In the genomic region with DNA sequence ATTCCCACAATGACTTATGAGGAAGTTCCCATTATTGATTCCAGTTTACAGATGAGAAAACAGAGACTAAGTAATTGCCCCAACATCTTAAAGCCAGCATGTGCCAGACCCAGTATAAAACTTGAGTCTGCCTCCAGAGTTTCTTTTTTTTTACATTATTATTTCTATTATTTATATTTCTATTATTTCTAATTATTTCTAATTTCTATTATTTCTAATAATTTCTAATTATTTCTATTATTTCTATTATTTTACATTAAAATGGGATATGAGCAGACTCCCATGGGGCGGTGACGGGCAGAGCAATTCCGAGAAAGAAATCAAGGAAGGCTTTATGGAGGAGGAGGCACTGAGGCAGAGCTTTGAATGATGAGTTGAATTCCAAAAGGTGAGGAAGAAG, we compare ENCODE assay signal across 33 cellular contexts. TPM values are rescaled to one million over a fixed set of nuclear protein-coding genes. Genes with fewer than 3 reads are reported as not detected.
"Had no signal": no experiment of that assay in that cellular context is flagged by ENCODE, and none has a peak within 500 bp of the region (broad histone marks: within the 10 kb centered on the region; RNA-seq: fewer than 3 reads in every experiment).

No MANE protein-coding gene starts in this region.

- H3K4me2 ChIP-seq: smooth muscle cell had no signal

- DNase-seq: naive thymus-derived CD8-positive, alpha-beta T cell; nephron progenitor cell; nucleus accumbens; pancreas; retina; right lobe of liver; spleen; stimulated activated CD4-positive, alpha-beta T cell treated with anti-CD3 and anti-CD28 coated beads, Interleukin-12 subunit alpha, Interleukin-12 subunit beta, amount 100 ng/mL, for 4 hours; stimulated activated CD4-positive, alpha-beta T cell treated with anti-CD3 and anti-CD28 coated beads, Interleukin-1b, Interleukin-23, amount 100 ng/mL, for 48 hours; stimulated activated CD4-positive, alpha-beta T cell treated with anti-CD3 and anti-CD28 coated beads, Interleukin-4, amount 100 ng/mL, for 1 hour; stimulated activated CD4-positive, alpha-beta T cell treated with anti-CD3 and anti-CD28 coated beads, Interleukin-4, amount 100 ng/mL, for 4 hours; stimulated activated CD8-positive, alpha-beta memory T cell treated with anti-CD3 and anti-CD28 coated beads, Interleukin-4, amount 100 ng/mL, for 48 hours; stimulated activated naive CD4-positive, alpha-beta T cell; stimulated activated naive CD8-positive, alpha-beta T cell treated with anti-CD3 and anti-CD28 coated beads, Interleukin-15, amount 100 ng/mL, for 72 hours; stimulated activated naive CD8-positive, alpha-beta T cell treated with anti-CD3 and anti-CD28 coated beads, Interleukin-15, Interleukin-2, amounts not matched to agents 100 U/mL and 50 U/mL, for 24 hours; substantia nigra; testis; tibial artery; transverse colon; upper lobe of right lung had no signal

- H3K36me3 Mint-ChIP-seq: natural killer cell treated with Interleukin-12 subunit alpha and Interleukin-12 subunit beta and Interleukin-15 and Interleukin-18, amount 100 ng/mL, for 72 hours; stimulated activated memory B cell treated with anti-CD40 and anti-IgM and Interleukin-4, amounts not matched to agents 10 μg/mL and 1 μg/mL and 100 μg/mL, for 72 hours; type B pancreatic cell had no signal

- H3K9me3 ChIP-seq: neutrophil, pancreas, prostate gland, right lobe of liver, suprapubic skin, testis, tibial artery, transverse colon, upper lobe of right lung, vagina had no signal

- FAIRE-seq: pancreas, urothelium cell line had no signal

- H3K4me1 ChIP-seq: prostate gland, right atrium auricular region, right lobe of liver, spleen, testis, upper lobe of right lung had no signal

- H3K27me3 Mint-ChIP-seq: stimulated activated naive CD8-positive, alpha-beta T cell treated with anti-CD3 and anti-CD28 coated beads, Interleukin-15, amount 100 ng/mL, for 72 hours; type B pancreatic cell had no signal

- H3K9me3 Mint-ChIP-seq: stimulated activated memory B cell treated with anti-CD40 and anti-IgM and Interleukin-4, amounts not matched to agents 10 μg/mL and 1 μg/mL and 100 μg/mL, for 72 hours had no signal

- H3K4me1 Mint-ChIP-seq: naive thymus-derived CD8-positive, alpha-beta T cell; nephron progenitor cell; neural crest cell; stimulated activated memory B cell treated with anti-CD40 and anti-IgM and Interleukin-4, amounts not matched to agents 10 μg/mL and 1 μg/mL and 100 μg/mL, for 72 hours; stimulated activated naive CD8-positive, alpha-beta T cell treated with anti-CD3 and anti-CD28 coated beads, Interleukin-15, amount 100 ng/mL, for 72 hours had no signal

- H3K4me3 Mint-ChIP-seq: naive thymus-derived CD8-positive, alpha-beta T cell; natural killer cell treated with Interleukin-12 subunit alpha and Interleukin-12 subunit beta and Interleukin-15 and Interleukin-18, amount 100 ng/mL, for 72 hours; nephron progenitor cell; neural crest cell; stimulated activated memory B cell treated with anti-CD40 and anti-IgM and Interleukin-4, amounts not matched to agents 10 μg/mL and 1 μg/mL and 100 μg/mL, for 72 hours; stimulated activated naive CD8-positive, alpha-beta T cell treated with anti-CD3 and anti-CD28 coated beads, Interleukin-15, amount 100 ng/mL, for 72 hours; type B pancreatic cell had no signal

- ATAC-seq: naive thymus-derived CD8-positive, alpha-beta T cell; natural killer cell treated with Interleukin-12 subunit alpha and Interleukin-12 subunit beta and Interleukin-15 and Interleukin-18, amount 100 ng/mL, for 72 hours; pancreas; right lobe of liver; stimulated activated memory B cell treated with anti-CD40 and anti-IgM and Interleukin-4, amounts not matched to agents 10 μg/mL and 1 μg/mL and 100 μg/mL, for 72 hours; stimulated activated naive CD8-positive, alpha-beta T cell treated with anti-CD3 and anti-CD28 coated beads, Interleukin-15, amount 100 ng/mL, for 72 hours; stimulated activated naive CD8-positive, alpha-beta T cell treated with anti-CD3 and anti-CD28 coated beads, Interleukin-15, Interleukin-2, amounts not matched to agents 100 U/mL and 50 U/mL, for 24 hours; upper lobe of right lung had no signal

- H3K27ac Mint-ChIP-seq: naive thymus-derived CD8-positive, alpha-beta T cell; natural killer cell treated with Interleukin-12 subunit alpha and Interleukin-12 subunit beta and Interleukin-15 and Interleukin-18, amount 100 ng/mL, for 72 hours; nephron progenitor cell; stimulated activated memory B cell treated with anti-CD40 and anti-IgM and Interleukin-4, amounts not matched to agents 10 μg/mL and 1 μg/mL and 100 μg/mL, for 72 hours; stimulated activated naive CD8-positive, alpha-beta T cell treated with anti-CD3 and anti-CD28 coated beads, Interleukin-15, amount 100 ng/mL, for 72 hours; type B pancreatic cell had no signal

- H3K27ac ChIP-seq: neutrophil, pancreas, prostate gland, right atrium auricular region, right lobe of liver, skin epidermis, spleen, suprapubic skin, testis, tibial artery, transverse colon, upper lobe of right lung, vagina had no signal

- H3K4me3 ChIP-seq: pancreas, prostate gland, right atrium auricular region, right lobe of liver, skin epidermis, smooth muscle cell, spleen, suprapubic skin, testis, tibial artery, transverse colon, upper lobe of right lung, vagina had no signal

RNA-seq across cellular contexts. Expression of a gene that starts 54.4 kb away (rescaled TPM):
- total RNA-seq: naive thymus-derived CD8-positive, alpha-beta T cell; natural killer cell treated with Interleukin-12 subunit alpha and Interleukin-12 subunit beta and Interleukin-15 and Interleukin-18, amount 100 ng/mL, for 72 hours; pulmonary artery endothelial cell had no signal
- polyA plus RNA-seq: naive thymus-derived CD8-positive, alpha-beta T cell had no signal
